ENCODE assay signal across 17 cellular contexts in genomic region chr5:96972599-96973334, GRCh38. TPM values are rescaled to one million over a fixed set of nuclear protein-coding genes. Genes with fewer than 3 reads are reported as not detected.
A peak's percentile ranks its signal among the peaks of the same experiment; 100 is the strongest.
DNase-seq lines count a peak whose midpoint lies in the region; ATAC-seq and TF ChIP-seq lines count a peak whose summit lies in the region.
"Had no signal": no experiment of that assay in that cellular context is flagged by ENCODE, and none has a peak within 500 bp of the region (broad histone marks: within the 10 kb centered on the region; RNA-seq: fewer than 3 reads in every experiment).

No MANE protein-coding gene starts in this region.

- H3K4me2 ChIP-seq in Loucy (ENCODE audit: low read depth, low read length, poor library complexity, severe bottlenecking) = peak overlapping the region; percentile 79

- no peaks in the 10 kb centered on the region for H3F3A ChIP-seq in Loucy (ENCODE audit: low read depth)

- no peaks in the 10 kb centered on the region for H3K36me3 ChIP-seq in Loucy (ENCODE audit: insufficient read depth, low read length)
- H3K36me3 ChIP-seq: left ventricle myocardium inferior, upper lobe of left lung had no signal

- no peaks in the 10 kb centered on the region for H3K27me3 Mint-ChIP-seq in activated CD4-positive, alpha-beta T cell treated with anti-CD3 and anti-CD28 coated beads for 36 hours
- no peaks in the 10 kb centered on the region for H3K27me3 Mint-ChIP-seq in activated T-helper 2 cell treated with anti-CD3 and anti-CD28 coated beads, Interferon-gamma antibody, Interleukin-2, Interleukin-4, amounts not matched to agents 10 μg/mL and 5 μg/mL and 100 μg/mL, durations not matched to agents 14 hours and 24 hours and 36 hours (ENCODE audit: low read depth)

- H3K4me3 Mint-ChIP-seq in activated CD4-positive, alpha-beta T cell treated with anti-CD3 and anti-CD28 coated beads for 36 hours = peak overlapping the region; percentile 32
- peak overlapping the region; percentile 5 for H3K4me3 Mint-ChIP-seq in activated T-helper 2 cell treated with anti-CD3 and anti-CD28 coated beads, Interferon-gamma antibody, Interleukin-2, Interleukin-4, amounts not matched to agents 10 μg/mL and 5 μg/mL and 100 μg/mL, durations not matched to agents 14 hours and 24 hours and 36 hours (ENCODE audit: low read depth)
- H3K4me3 Mint-ChIP-seq in stimulated activated effector memory CD8-positive, alpha-beta T cell treated with anti-CD3 and anti-CD28 coated beads, Interleukin-12 subunit alpha, Interleukin-12 subunit beta, amount 100 ng/mL, for 72 hours = peak overlapping the region; percentile 34

- TF ChIP-seq CTCF in Loucy (conservative IDR thresholded peaks at IDR 0.05; ENCODE audit: low read length) = no peak

- no peak for DNase-seq in activated CD4-positive, alpha-beta T cell treated with anti-CD3 and anti-CD28 coated beads for 36 hours
- no peak for DNase-seq in activated CD4-positive, alpha-beta T cell treated with anti-CD3 and anti-CD28 coated beads, Interleukin-2, amount 50 U/mL, for 48 hours
- DNase-seq in activated T-helper 2 cell treated with anti-CD3 and anti-CD28 coated beads, Interferon-gamma antibody, Interleukin-2, Interleukin-4, amounts not matched to agents 10 μg/mL and 5 μg/mL and 100 μg/mL, durations not matched to agents 14 hours and 24 hours and 36 hours (ENCODE audit: low spot score) = no peak
- DNase-seq in stimulated activated effector memory CD8-positive, alpha-beta T cell treated with anti-CD3 and anti-CD28 coated beads, Interleukin-12 subunit alpha, Interleukin-12 subunit beta, amount 100 ng/mL, for 72 hours (ENCODE audit: low spot score in 2 of 2) = no peak
- no peak for DNase-seq in OCI-M1 (lab: John Stamatoyannopoulos, UW)
- DNase-seq in NCI-H2227 (lab: John Stamatoyannopoulos, UW; ENCODE audit: unreplicated experiment) = no peak
- DNase-seq in NCI-H524 (lab: John Stamatoyannopoulos, UW) = no peak
- DNase-seq: activated CD4-positive, alpha-beta T cell treated with anti-CD3 and anti-CD28 coated beads for 1 hour; EL; IMR-90; left ventricle myocardium inferior; NCI-H1105 treated with DMSO at 0.1 percent for 48 hours; NCI-H2227 treated with DMSO at 0.1 percent for 48 hours; SHP77 treated with DMSO at 0.1 percent for 48 hours; T-helper 9 cell; upper lobe of left lung had no signal

- H3K4me3 ChIP-seq in Loucy (ENCODE audit: low read length, poor library complexity, severe bottlenecking) = peak overlapping the region; percentile 58
- H3K4me3 ChIP-seq: left ventricle myocardium inferior, upper lobe of left lung had no signal

- no peak overlapping the region for H2AFZ ChIP-seq in Loucy (ENCODE audit: low read length)

- ATAC-seq in activated CD4-positive, alpha-beta T cell treated with anti-CD3 and anti-CD28 coated beads for 36 hours = no peak
- ATAC-seq in stimulated activated effector memory CD8-positive, alpha-beta T cell treated with anti-CD3 and anti-CD28 coated beads, Interleukin-12 subunit alpha, Interleukin-12 subunit beta, amount 100 ng/mL, for 72 hours = peak; percentile 57

- CTCF ChIA-PET in activated CD4-positive, alpha-beta T cell treated with anti-CD3 and anti-CD28 coated beads for 36 hours (lab: Charles Lee) = interaction anchor here (0.9 to 1.5 kb wide), 5 partner anchors 21 to 169 kb away, joined by 3 to 4 read pairs (median 3); no protein-coding TSS in a partner anchor

- H3K9me2 ChIP-seq in Loucy (replicated peaks; ENCODE audit: low read depth, low read length) = no peaks in the 10 kb centered on the region

- H3K9ac ChIP-seq in Loucy (ENCODE audit: low read depth, low read length, poor library complexity, severe bottlenecking) = peak overlapping the region; percentile 64

- H4K20me1 ChIP-seq in Loucy (ENCODE audit: insufficient read depth, low read length, poor library complexity, severe bottlenecking) = peaks cover 6% of the 10 kb centered on the region

- peaks cover 6% of the 10 kb centered on the region for H3K36me3 Mint-ChIP-seq in activated CD4-positive, alpha-beta T cell treated with anti-CD3 and anti-CD28 coated beads for 36 hours (ENCODE audit: low read depth)
- H3K36me3 Mint-ChIP-seq in activated T-helper 2 cell treated with anti-CD3 and anti-CD28 coated beads, Interferon-gamma antibody, Interleukin-2, Interleukin-4, amounts not matched to agents 10 μg/mL and 5 μg/mL and 100 μg/mL, durations not matched to agents 14 hours and 24 hours and 36 hours (ENCODE audit: low read depth) = peaks cover 12% of the 10 kb centered on the region
- no peaks in the 10 kb centered on the region for H3K36me3 Mint-ChIP-seq in stimulated activated effector memory CD8-positive, alpha-beta T cell treated with anti-CD3 and anti-CD28 coated beads, Interleukin-12 subunit alpha, Interleukin-12 subunit beta, amount 100 ng/mL, for 72 hours

- no peaks in the 10 kb centered on the region for H3K9me3 Mint-ChIP-seq in activated CD4-positive, alpha-beta T cell treated with anti-CD3 and anti-CD28 coated beads for 36 hours (ENCODE audit: low read depth)
- H3K9me3 Mint-ChIP-seq in activated T-helper 2 cell treated with anti-CD3 and anti-CD28 coated beads, Interferon-gamma antibody, Interleukin-2, Interleukin-4, amounts not matched to agents 10 μg/mL and 5 μg/mL and 100 μg/mL, durations not matched to agents 14 hours and 24 hours and 36 hours = no peaks in the 10 kb centered on the region
- H3K9me3 Mint-ChIP-seq in stimulated activated effector memory CD8-positive, alpha-beta T cell treated with anti-CD3 and anti-CD28 coated beads, Interleukin-12 subunit alpha, Interleukin-12 subunit beta, amount 100 ng/mL, for 72 hours = no peaks in the 10 kb centered on the region

- H3K27ac Mint-ChIP-seq in activated CD4-positive, alpha-beta T cell treated with anti-CD3 and anti-CD28 coated beads for 36 hours = peak overlapping the region; percentile 72
- peak overlapping the region; percentile 25 for H3K27ac Mint-ChIP-seq in activated T-helper 2 cell treated with anti-CD3 and anti-CD28 coated beads, Interferon-gamma antibody, Interleukin-2, Interleukin-4, amounts not matched to agents 10 μg/mL and 5 μg/mL and 100 μg/mL, durations not matched to agents 14 hours and 24 hours and 36 hours
- H3K27ac Mint-ChIP-seq in stimulated activated effector memory CD8-positive, alpha-beta T cell treated with anti-CD3 and anti-CD28 coated beads, Interleukin-12 subunit alpha, Interleukin-12 subunit beta, amount 100 ng/mL, for 72 hours = peak overlapping the region; percentile 45

- peaks cover 83% of the 10 kb centered on the region for H3K4me1 ChIP-seq in Loucy (ENCODE audit: insufficient read depth, low read length, poor library complexity, severe bottlenecking)

- H3K27me3 ChIP-seq in Loucy (ENCODE audit: insufficient read depth, low read length, poor library complexity, severe bottlenecking) = no peaks in the 10 kb centered on the region
- H3K27me3 ChIP-seq: upper lobe of left lung had no signal

- intact Hi-C loops in activated CD4-positive, alpha-beta T cell treated with anti-CD3 and anti-CD28 coated beads for 36 hours (cut with DNase I, micrococcal nuclease) = no loop called here
- intact Hi-C loops in activated T-helper 2 cell treated with anti-CD3 and anti-CD28 coated beads, Interferon-gamma antibody, Interleukin-2, Interleukin-4, amounts not matched to agents 10 μg/mL and 5 μg/mL and 100 μg/mL, durations not matched to agents 14 hours and 24 hours and 36 hours (cut with micrococcal nuclease) = no loop called here

- no peaks in the 10 kb centered on the region for H3K9me3 ChIP-seq in Loucy (ENCODE audit: insufficient read depth, low read depth, low read length)
- H3K9me3 ChIP-seq: left ventricle myocardium inferior, upper lobe of left lung had no signal

- POLR2A ChIA-PET in activated CD4-positive, alpha-beta T cell treated with anti-CD3 and anti-CD28 coated beads for 36 hours (lab: Charles Lee) = no interaction called here

- peaks cover 79% of the 10 kb centered on the region for H3K4me1 Mint-ChIP-seq in activated CD4-positive, alpha-beta T cell treated with anti-CD3 and anti-CD28 coated beads for 36 hours
- peaks cover 60% of the 10 kb centered on the region for H3K4me1 Mint-ChIP-seq in activated T-helper 2 cell treated with anti-CD3 and anti-CD28 coated beads, Interferon-gamma antibody, Interleukin-2, Interleukin-4, amounts not matched to agents 10 μg/mL and 5 μg/mL and 100 μg/mL, durations not matched to agents 14 hours and 24 hours and 36 hours (ENCODE audit: low read depth)
- peaks cover 77% of the 10 kb centered on the region for H3K4me1 Mint-ChIP-seq in stimulated activated effector memory CD8-positive, alpha-beta T cell treated with anti-CD3 and anti-CD28 coated beads, Interleukin-12 subunit alpha, Interleukin-12 subunit beta, amount 100 ng/mL, for 72 hours

- H3K79me2 ChIP-seq in Loucy (ENCODE audit: insufficient read depth, low read length) = peaks cover 100% of the 10 kb centered on the region

RNA-seq across cellular contexts. Expression of gene LNPEP, which starts 36.9 kb away (rescaled TPM):
- 10 to 100 TPM; 45.8 to 46.7 TPM for total RNA-seq in activated CD4-positive, alpha-beta T cell treated with anti-CD3 and anti-CD28 coated beads for 36 hours
- 37.5 and 37.9 TPM in 2 replicates for total RNA-seq in activated T-helper 2 cell treated with anti-CD3 and anti-CD28 coated beads, Interferon-gamma antibody, Interleukin-2, Interleukin-4, amounts not matched to agents 10 μg/mL and 5 μg/mL and 100 μg/mL, durations not matched to agents 14 hours and 24 hours and 36 hours
